In the genomic region with DNA sequence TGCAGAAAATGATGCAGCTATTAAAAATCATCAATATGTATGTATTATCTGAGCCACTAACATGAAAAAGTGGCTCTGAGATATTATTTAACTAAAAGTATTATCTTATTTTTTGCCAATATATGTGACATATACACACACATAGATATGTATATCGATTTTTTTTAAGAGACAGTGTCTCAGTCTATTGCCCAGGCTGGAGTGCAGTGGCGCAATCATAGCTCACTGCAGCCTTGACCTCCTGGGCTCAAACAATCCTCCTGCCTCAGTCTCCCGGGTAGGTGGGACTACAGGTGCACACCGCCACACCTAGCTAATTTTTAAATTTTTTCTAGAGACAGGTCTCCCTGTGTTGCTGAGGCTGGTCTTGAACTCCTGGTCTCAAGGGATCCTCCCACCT, we compare ENCODE assay signal across 1 cellular context.
TF ChIP-seq lines count a peak whose summit lies in the region.

No MANE protein-coding gene starts in this region.

TF ChIP-seq in A549, 52 proteins besides CTCF, POLR2A, EP300 and RAD21:
- no peak for TF ChIP-seq ZNF302 (CRISPR knock-in tag; IDR thresholded peaks at IDR 0.05)
- TF ChIP-seq, protein P1, sequence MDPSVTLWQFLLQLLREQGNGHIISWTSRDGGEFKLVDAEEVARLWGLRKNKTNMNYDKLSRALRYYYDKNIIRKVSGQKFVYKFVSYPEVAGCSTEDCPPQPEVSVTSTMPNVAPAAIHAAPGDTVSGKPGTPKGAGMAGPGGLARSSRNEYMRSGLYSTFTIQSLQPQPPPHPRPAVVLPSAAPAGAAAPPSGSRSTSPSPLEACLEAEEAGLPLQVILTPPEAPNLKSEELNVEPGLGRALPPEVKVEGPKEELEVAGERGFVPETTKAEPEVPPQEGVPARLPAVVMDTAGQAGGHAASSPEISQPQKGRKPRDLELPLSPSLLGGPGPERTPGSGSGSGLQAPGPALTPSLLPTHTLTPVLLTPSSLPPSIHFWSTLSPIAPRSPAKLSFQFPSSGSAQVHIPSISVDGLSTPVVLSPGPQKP (IDR thresholded peaks at IDR 0.05; ENCODE audit: low read depth, low read length) = no peak
- TF ChIP-seq FOSB (CRISPR knock-in tag; IDR thresholded peaks at IDR 0.05) = no peak
- TF ChIP-seq POLR2AphosphoS2 (conservative IDR thresholded peaks at IDR 0.05; ENCODE audit: low read length) = no peak
- no peak for TF ChIP-seq PBX3 (IDR thresholded peaks at IDR 0.05)
- no peak for TF ChIP-seq HOXB13 (CRISPR knock-in tag; IDR thresholded peaks at IDR 0.05; ENCODE audit: low read depth)
- TF ChIP-seq EHF (CRISPR knock-in tag; IDR thresholded peaks at IDR 0.05) = no peak
- TF ChIP-seq PHF8 (IDR thresholded peaks at IDR 0.05; ENCODE audit: borderline replicate concordance, low read depth) = no peak
- TF ChIP-seq ZSCAN20 (CRISPR knock-in tag; IDR thresholded peaks at IDR 0.05) = no peak
- TF ChIP-seq HOXB5 (CRISPR knock-in tag; IDR thresholded peaks at IDR 0.05) = no peak
- no peak for TF ChIP-seq BHLHE40 (IDR thresholded peaks at IDR 0.05; ENCODE audit: low read depth, low read length)
- TF ChIP-seq MAZ (IDR thresholded peaks at IDR 0.05; ENCODE audit: borderline replicate concordance, low read depth, low read length) = no peak
- TF ChIP-seq HEYL (CRISPR knock-in tag; IDR thresholded peaks at IDR 0.05) = no peak
